ENCODE assay signal across 8 cellular contexts in genomic region chr2:96116879-96117533, GRCh38. TPM values are rescaled to one million over a fixed set of nuclear protein-coding genes. Genes with fewer than 3 reads are reported as not detected.
A peak's percentile ranks its signal among the peaks of the same experiment; 100 is the strongest.
DNase-seq lines count a peak whose midpoint lies in the region; ATAC-seq and TF ChIP-seq lines count a peak whose summit lies in the region.

No MANE protein-coding gene starts in this region.

- peak overlapping the region; percentile 28 to 79 (median 62) for H3K4me3 Mint-ChIP-seq in naive thymus-derived CD4-positive, alpha-beta T cell

- peak; percentile 63 for TF ChIP-seq CTCF in thoracic aorta (IDR thresholded peaks at IDR 0.05)

- H3K9me3 ChIP-seq in esophagus (ENCODE audit: control insufficient read depth in 2 of 2, insufficient read depth in 1 of 2, low read depth in 1 of 2, low read length in 1 of 2) (peaks cover 0 to 9% of the 10 kb centered on the region in 2 donors), thoracic aorta (no peaks in the 10 kb centered on the region)
- no peaks in the 10 kb centered on the region for H3K9me3 ChIP-seq in naive thymus-derived CD4-positive, alpha-beta T cell (ENCODE audit: control insufficient read depth in 2 of 3, low read length in 3 of 3)

- H3K27me3 ChIP-seq in esophagus (ENCODE audit: control insufficient read depth in 1 of 2, insufficient read depth in 2 of 2, low read length in 2 of 2) (no peaks in the 10 kb centered on the region), thoracic aorta (replicated peaks; ENCODE audit: insufficient read depth) (no peaks in the 10 kb centered on the region)
- H3K27me3 ChIP-seq in naive thymus-derived CD4-positive, alpha-beta T cell (ENCODE audit: control insufficient read depth in 2 of 2, insufficient read depth in 2 of 2, low read length in 2 of 2): no peaks in the 10 kb centered on the region

- H3K4me1 ChIP-seq in esophagus (ENCODE audit: control insufficient read depth in 2 of 2, insufficient read depth in 2 of 2, low read length in 1 of 2): peaks cover 3 to 8% of the 10 kb centered on the region in 2 donors
- peaks cover 5 to 8% of the 10 kb centered on the region in 2 donors for H3K4me1 ChIP-seq in naive thymus-derived CD4-positive, alpha-beta T cell (ENCODE audit: control insufficient read depth in 2 of 2, insufficient read depth in 2 of 2, low read length in 2 of 2)
- H3K4me1 ChIP-seq in thoracic aorta (ENCODE audit: control insufficient read depth in 1 of 2, low read depth in 2 of 2): peaks cover 3 to 15% of the 10 kb centered on the region in 2 donors

- POLR2A ChIA-PET in naive thymus-derived CD4-positive, alpha-beta T cell (lab: Charles Lee): interaction anchor here (0.8 to 1.2 kb wide), 3 partner anchors 29 to 124 kb away, joined by 3 to 6 read pairs (median 3); no protein-coding TSS in a partner anchor

- H3K27ac ChIP-seq in esophagus (ENCODE audit: low read depth in 2 of 2, low read length in 1 of 2) (peak overlapping the region in 1 of 2 donors; percentile 3), thoracic aorta (no peak overlapping the region)
- peak overlapping the region; percentile 55 for H3K27ac ChIP-seq in naive thymus-derived CD4-positive, alpha-beta T cell (ENCODE audit: low read depth, low read length)

- 1% methylated on average over 50 to 62 of the region's 62 CpGs for WGBS in esophagus, 2 donors

- H3K36me3 Mint-ChIP-seq in naive thymus-derived CD4-positive, alpha-beta T cell: peaks cover 0 to 1% (median 0%) of the 10 kb centered on the region in 5 donors

- H3K4me3 ChIP-seq in esophagus (ENCODE audit: low read depth in 1 of 2, low read length in 2 of 2) (peak overlapping the region; percentile 58 to 66), thoracic aorta (peak overlapping the region; percentile 76)
- peak overlapping the region; percentile 41 for H3K4me3 ChIP-seq in naive thymus-derived CD4-positive, alpha-beta T cell (ENCODE audit: low read length)

- H3K27me3 Mint-ChIP-seq in naive thymus-derived CD4-positive, alpha-beta T cell: peaks cover 23 to 50% (median 32%) of the 10 kb centered on the region in 5 donors

- intact Hi-C loops in naive thymus-derived CD4-positive, alpha-beta T cell (cut with micrococcal nuclease): loop anchor here (1.0 to 2.0 kb wide), 4 partner anchors 28 to 149 kb away; partner anchors contain the start of genes CIAO1 (in 1 of the 2) and DUSP2 (in 1 of the 2)

- H3K36me3 ChIP-seq in esophagus (ENCODE audit: control insufficient read depth in 2 of 2, insufficient read depth in 2 of 2, low read length in 1 of 2) (no peaks in the 10 kb centered on the region), thoracic aorta (no peaks in the 10 kb centered on the region)
- no peaks in the 10 kb centered on the region for H3K36me3 ChIP-seq in naive thymus-derived CD4-positive, alpha-beta T cell (ENCODE audit: control insufficient read depth in 2 of 3, insufficient read depth in 3 of 3, low read length in 3 of 3)

- CTCF ChIA-PET in naive thymus-derived CD4-positive, alpha-beta T cell (lab: Charles Lee): interaction anchor here (0.5 to 2.9 kb wide), 8 partner anchors 14 to 998 kb away, joined by 3 to 13 read pairs (median 4); no protein-coding TSS in a partner anchor

- H3K27ac Mint-ChIP-seq in naive thymus-derived CD4-positive, alpha-beta T cell: no peak overlapping the region

- H3K4me1 Mint-ChIP-seq in naive thymus-derived CD4-positive, alpha-beta T cell: peaks cover 4 to 19% (median 10%) of the 10 kb centered on the region in 7 donors

- DNase-seq in NCI-H2107 (lab: John Stamatoyannopoulos, UW) (peak; percentile 22), NCI-H2107 treated with DMSO at 0.1 percent for 48 hours (lab: John Stamatoyannopoulos, UW; ENCODE audit: unreplicated experiment) (no peak), NCI-H226 (peak; percentile 37), thoracic aorta (ENCODE audit: low spot score) (no peak)
- DNase-seq in activated CD8-positive, alpha-beta memory T cell treated with anti-CD3 and anti-CD28 coated beads, Interleukin-2, amount 50 U/mL, for 4 hours: peak; percentile 65
- DNase-seq in naive thymus-derived CD4-positive, alpha-beta T cell: peak; percentile 36 to 83 (median 70)

- peak; percentile 73 for ATAC-seq in HG02588 (IDR thresholded peaks at IDR 0.05; ENCODE audit: unreplicated experiment)
- peak; percentile 85 for ATAC-seq in naive thymus-derived CD4-positive, alpha-beta T cell
- peak; percentile 61 for ATAC-seq in thoracic aorta (ENCODE audit: insufficient number of reproducible peaks, low FRiP score, low read depth)

- H3K9me3 Mint-ChIP-seq in naive thymus-derived CD4-positive, alpha-beta T cell: peaks cover 0 to 1% (median 0%) of the 10 kb centered on the region in 11 donors

RNA-seq across cellular contexts. Expression of gene ADRA2B, which starts 0.6 kb away (rescaled TPM):
- polyA plus RNA-seq in esophagus: under 1 TPM; 0.27 to 0.98 TPM
- total RNA-seq in naive thymus-derived CD4-positive, alpha-beta T cell: under 1 TPM in 3 of 5 experiments, not detected in 2; 0.15 to 0.93 (median 0.76) TPM
- not detected for polyA plus RNA-seq in naive thymus-derived CD4-positive, alpha-beta T cell
- 1 to 10 TPM; 3.5 to 4.5 TPM for total RNA-seq in thoracic aorta

RNA-seq across cellular contexts. Expression of gene ASTL, which starts 21.3 kb away (rescaled TPM):
- polyA plus RNA-seq in esophagus: under 1 TPM; 0.26 to 0.32 TPM
- 1 to 10 TPM in 2 of 5 experiments, under 1 TPM in 3; 0.65 to 7.5 (median 0.86) TPM for total RNA-seq in naive thymus-derived CD4-positive, alpha-beta T cell
- under 1 TPM in 1 of 2 donors, not detected in 1; 0.19 TPM for polyA plus RNA-seq in naive thymus-derived CD4-positive, alpha-beta T cell
- not detected for total RNA-seq in thoracic aorta

RNA-seq across cellular contexts. Expression of gene DUSP2, which starts 28.2 kb away (rescaled TPM):
- 1 to 10 TPM; 2.8 to 3.2 TPM for polyA plus RNA-seq in esophagus
- total RNA-seq in naive thymus-derived CD4-positive, alpha-beta T cell: 100 to 1,000 TPM in 2 of 5 experiments, 10 to 100 TPM in 3; 22.1 to 255 (median 50.3) TPM
- polyA plus RNA-seq in naive thymus-derived CD4-positive, alpha-beta T cell: 10 to 100 TPM; 21.0 to 25.6 TPM
- total RNA-seq in thoracic aorta: 10 to 100 TPM in 1 of 2 donors, 1 to 10 TPM in 1; 8.5 to 22.2 TPM

Comparison
In these comparisons a context has a peak if more than half of its experiments do, and no peak if none do; other contexts are left out.
1. DNase-seq: peak in NCI-H2107 (single experiment), NCI-H226 (single experiment), activated CD8-positive, alpha-beta memory T cell treated with anti-CD3 and anti-CD28 coated beads, Interleukin-2, amount 50 U/mL, for 4 hours (single experiment) and naive thymus-derived CD4-positive, alpha-beta T cell (9 of 9); none in NCI-H2107 treated with DMSO at 0.1 percent for 48 hours (single experiment) and thoracic aorta (single experiment).
2. Peak in every context shown above with its lines, with median percentiles within 50 percentile points of each other: ATAC-seq and H3K4me3 ChIP-seq.